In the genomic region with DNA sequence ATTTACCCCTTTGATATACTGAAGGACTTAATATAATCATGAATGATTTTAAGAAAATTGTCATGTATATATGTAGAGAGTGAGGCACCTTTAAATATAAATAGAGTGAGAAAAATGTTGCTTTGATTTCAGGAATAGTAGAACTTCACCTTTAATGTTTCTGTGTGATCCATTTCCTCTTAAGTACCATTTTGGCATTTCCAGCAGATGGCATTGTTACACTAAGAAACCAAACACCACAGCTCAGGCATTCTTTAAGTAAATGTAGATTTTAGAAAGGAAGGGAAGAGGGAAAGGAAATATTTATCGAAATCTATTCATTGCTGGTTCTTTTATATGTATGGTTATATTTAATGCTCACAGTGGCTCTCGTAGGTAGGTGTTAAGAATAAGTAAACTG, we compare ENCODE assay signal across 8 cellular contexts.
A peak's percentile ranks its signal among the peaks of the same experiment; 100 is the strongest.
DNase-seq lines count a peak whose midpoint lies in the region; ATAC-seq and TF ChIP-seq lines count a peak whose summit lies in the region.

No MANE protein-coding gene starts in this region.

- H3K23me2 ChIP-seq in H9 (ENCODE audit: insufficient read length, low read depth, low read length, poor library complexity, severe bottlenecking) = no peaks in the 10 kb centered on the region

- H3K27me3 Mint-ChIP-seq in H9 (ENCODE audit: low read depth) (no peaks in the 10 kb centered on the region), mesothelial cell of epicardium (ENCODE audit: low read depth) (no peaks in the 10 kb centered on the region)
- H3K27me3 Mint-ChIP-seq in activated CD4-positive, alpha-beta memory T cell treated with anti-CD3 and anti-CD28 coated beads for 36 hours = no peaks in the 10 kb centered on the region

- 0 out of 4 replicates have a peak, but pooled peaks cover 0 to 2% of the 10 kb centered on the region in 2 experiments for H3K4me1 Mint-ChIP-seq in H9
- peaks cover 18% of the 10 kb centered on the region for H3K4me1 Mint-ChIP-seq in mesothelial cell of epicardium
- no peaks in the 10 kb centered on the region for H3K4me1 Mint-ChIP-seq in activated CD4-positive, alpha-beta memory T cell treated with anti-CD3 and anti-CD28 coated beads for 36 hours (ENCODE audit: low read depth)

- H3K4me3 ChIP-seq in astrocyte of the cerebellum (ENCODE audit: low read depth, low read length) = no peak overlapping the region

- no peak overlapping the region for H2BK12ac ChIP-seq in H9 (ENCODE audit: insufficient read length, low read depth, low read length)

- H3K9me3 Mint-ChIP-seq in H9 (no peaks in the 10 kb centered on the region; a peak in 2 of 5 replicates), mesothelial cell of epicardium (peaks cover 22% of the 10 kb centered on the region)
- no peaks in the 10 kb centered on the region for H3K9me3 Mint-ChIP-seq in activated CD4-positive, alpha-beta memory T cell treated with anti-CD3 and anti-CD28 coated beads for 36 hours

- H2BK120ac ChIP-seq in H9 (ENCODE audit: low read depth, low read length, poor library complexity, severe bottlenecking) = no peak overlapping the region

- H3K4me3 Mint-ChIP-seq in H9 (no peak overlapping the region), mesothelial cell of epicardium (no peak overlapping the region)
- H3K4me3 Mint-ChIP-seq in activated CD4-positive, alpha-beta memory T cell treated with anti-CD3 and anti-CD28 coated beads for 36 hours = no peak overlapping the region

- no peaks in the 10 kb centered on the region for H3K79me2 ChIP-seq in H9 (ENCODE audit: insufficient read depth, low read length)

- no peaks in the 10 kb centered on the region for H3K27me3 ChIP-seq in H9 (ENCODE audit: insufficient read depth, low read length)

- no peak overlapping the region for H3T11ph ChIP-seq in H9 (ENCODE audit: low read length)

- H4K5ac ChIP-seq in H9 (ENCODE audit: insufficient read length, low read depth, low read length) = no peak overlapping the region

- no peaks in the 10 kb centered on the region for H3K79me1 ChIP-seq in H9 (ENCODE audit: insufficient read depth, low read depth, low read length, poor library complexity, severe bottlenecking)

- no peak overlapping the region for H3K27ac ChIP-seq in H9 (ENCODE audit: insufficient read length, low read depth, low read length)

- H3K18ac ChIP-seq in H9 (ENCODE audit: insufficient read length, low read depth, low read length) = no peak overlapping the region

- H3K14ac ChIP-seq in H9 (ENCODE audit: insufficient read depth, low read length) = no peak overlapping the region

- peaks cover 0 to 3% (median 0%) of the 10 kb centered on the region in 3 experiments; a peak in 1 of 7 replicates for H3K36me3 Mint-ChIP-seq in H9 (ENCODE audit: insufficient read depth in 1 of 3, low read depth in 3 of 3)
- H3K36me3 Mint-ChIP-seq in mesothelial cell of epicardium = peaks cover 12% of the 10 kb centered on the region
- H3K36me3 Mint-ChIP-seq in activated CD4-positive, alpha-beta memory T cell treated with anti-CD3 and anti-CD28 coated beads for 36 hours = no peaks in the 10 kb centered on the region

- 100% methylated on average over 1 of the region's 2 CpGs for WGBS in H9 (ENCODE audit: extremely low coverage, insufficient read length, low lambda C conversion rate)

- no peak overlapping the region for H3K56ac ChIP-seq in H9 (ENCODE audit: insufficient read length, low read depth, low read length)

- no peak for DNase-seq in H9
- peak; percentile 60 for DNase-seq in NCI-H2107 (lab: John Stamatoyannopoulos, UW)
- peak; percentile 68 for DNase-seq in astrocyte of the cerebellum (ENCODE audit: low read depth)
- no peak for DNase-seq in mesothelial cell of epicardium (ENCODE audit: low spot score in 2 of 2, unreplicated experiment in 2 of 2)
- no peak for DNase-seq in activated CD4-positive, alpha-beta memory T cell treated with anti-CD3 and anti-CD28 coated beads for 36 hours
- no peak for DNase-seq in GM19238 (ENCODE audit: insufficient read length, low spot score)

- no peaks in the 10 kb centered on the region for H4K20me1 ChIP-seq in H9 (ENCODE audit: control insufficient read depth, insufficient read depth, insufficient read length)

- TF ChIP-seq CTCF in H9 (conservative IDR thresholded peaks at IDR 0.05) (peak; percentile 78), astrocyte of the cerebellum (IDR thresholded peaks at IDR 0.05; ENCODE audit: low read depth, low read length, missing control alignments) (peak; percentile 39), mesothelial cell of epicardium (IDR thresholded peaks at IDR 0.05; ENCODE audit: unreplicated experiment) (peak; percentile 46)

- no peak overlapping the region for H2BK15ac ChIP-seq in H9 (ENCODE audit: low read depth, low read length)

- CTCF ChIA-PET in activated CD4-positive, alpha-beta memory T cell treated with anti-CD3 and anti-CD28 coated beads for 36 hours (lab: Charles Lee) = no interaction called here

- no peak overlapping the region for H2BK5ac ChIP-seq in H9 (ENCODE audit: insufficient read length, low read length)

- H3K4me2 ChIP-seq in H9 (ENCODE audit: insufficient read depth, insufficient read length, low read length) = no peak overlapping the region

- H4K91ac ChIP-seq in H9 (ENCODE audit: insufficient read length, low read depth, low read length) = no peak overlapping the region

- H3K4ac ChIP-seq in H9 (ENCODE audit: low read depth, low read length) = no peak overlapping the region

- no peak overlapping the region for H3K9ac ChIP-seq in H9 (ENCODE audit: extremely low read depth, insufficient read length, low read length)

- POLR2A ChIA-PET in activated CD4-positive, alpha-beta memory T cell treated with anti-CD3 and anti-CD28 coated beads for 36 hours (lab: Charles Lee) = no interaction called here

- H3K4me1 ChIP-seq in H9 (ENCODE audit: insufficient read depth, low read length) = no peaks in the 10 kb centered on the region

- intact Hi-C loops in activated CD4-positive, alpha-beta memory T cell treated with anti-CD3 and anti-CD28 coated beads for 36 hours (cut with micrococcal nuclease) = no loop called here

- no peak overlapping the region for H2BK20ac ChIP-seq in H9 (ENCODE audit: low read depth, low read length, poor library complexity, severe bottlenecking)

- H3K9me3 ChIP-seq in H9 (ENCODE audit: control insufficient read depth, low read depth, low read length) = no peaks in the 10 kb centered on the region

- H2AK5ac ChIP-seq in H9 (ENCODE audit: insufficient read length, low read length) = no peak overlapping the region

- no peak overlapping the region for H3K23ac ChIP-seq in H9 (ENCODE audit: insufficient read length, low read depth, low read length)

- in situ Hi-C loops in astrocyte of the cerebellum (cut with HindIII; ENCODE audit: low sequenced_read_pairs) = no loop called here

- ATAC-seq in GM21529 (IDR thresholded peaks at IDR 0.05; ENCODE audit: unreplicated experiment) (no peak), HG03025 (IDR thresholded peaks at IDR 0.05; ENCODE audit: low FRiP score, unreplicated experiment) (no peak)

- H3K27ac Mint-ChIP-seq in H9 (no peak overlapping the region), mesothelial cell of epicardium (peak overlapping the region; percentile 45)
- H3K27ac Mint-ChIP-seq in activated CD4-positive, alpha-beta memory T cell treated with anti-CD3 and anti-CD28 coated beads for 36 hours = no peak overlapping the region

- no peak overlapping the region for H4K8ac ChIP-seq in H9 (replicated peaks; ENCODE audit: insufficient read length, low read depth, low read length)

- no peak overlapping the region for H2AFZ ChIP-seq in H9 (ENCODE audit: low read length)

Comparison
In these comparisons a context has a peak if more than half of its experiments do, and no peak if none do; other contexts are left out.
1. DNase-seq: peak in NCI-H2107 (single experiment) and astrocyte of the cerebellum (single experiment); none in H9 (single experiment), mesothelial cell of epicardium (0 of 2), activated CD4-positive, alpha-beta memory T cell treated with anti-CD3 and anti-CD28 coated beads for 36 hours (single experiment) and GM19238 (single experiment).
2. Peak in every context shown above with its lines, with median percentiles within 50 percentile points of each other: CTCF ChIP-seq.